In the genomic region with DNA sequence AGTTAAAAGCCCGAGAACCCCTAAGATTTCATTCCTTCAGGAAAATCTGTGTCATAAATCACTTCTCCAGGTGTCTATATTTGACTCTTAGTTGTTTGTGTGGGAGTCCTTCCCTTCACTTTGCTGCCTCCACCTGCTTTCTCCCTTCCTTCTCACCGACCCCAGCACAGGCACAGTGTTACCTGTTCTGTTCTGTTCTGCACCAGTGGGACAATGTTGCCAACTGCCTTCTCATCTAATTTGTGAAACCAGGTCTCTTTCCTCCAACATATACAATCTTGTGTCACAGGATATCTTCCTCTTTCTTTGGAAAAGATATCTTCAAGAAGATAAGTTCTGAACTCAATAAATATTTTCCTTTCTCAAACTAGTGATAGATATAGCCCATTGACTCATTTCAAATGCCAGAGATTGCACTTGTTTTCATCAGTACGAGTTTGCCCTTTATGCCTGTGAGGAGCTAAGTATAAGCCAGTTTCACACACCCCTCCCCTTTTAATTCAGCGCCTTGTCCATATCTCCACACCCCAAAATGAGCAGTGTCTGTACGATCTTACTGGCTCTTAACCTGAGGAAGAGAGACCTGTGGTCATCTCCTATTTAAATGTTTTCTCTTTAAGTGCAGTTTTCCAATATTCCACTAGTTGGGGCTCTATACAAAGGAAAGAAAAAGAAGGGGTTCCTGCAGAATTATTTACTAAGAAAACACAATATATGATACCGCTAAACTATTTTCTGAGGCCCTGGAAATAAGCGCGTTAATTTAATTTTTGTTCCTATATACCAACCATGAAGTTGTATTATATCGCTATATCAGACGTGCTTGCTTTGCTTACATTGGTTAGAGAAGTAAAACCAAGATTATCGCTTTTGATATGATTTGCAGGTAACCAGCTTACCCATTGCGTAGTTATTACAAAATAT, we compare ENCODE assay signal across 8 cellular contexts.
DNase-seq lines count a peak whose midpoint lies in the region; ATAC-seq and TF ChIP-seq lines count a peak whose summit lies in the region.

No MANE protein-coding gene starts in this region.

- H3K79me2 ChIP-seq in hepatocyte = no peaks in the 10 kb centered on the region

- H3K36me3 ChIP-seq in H7 (replicated peaks; ENCODE audit: control insufficient read depth, insufficient read depth, low read length) (no peaks in the 10 kb centered on the region), hepatocyte (replicated peaks; ENCODE audit: insufficient read depth, low read depth) (no peaks in the 10 kb centered on the region), spleen (no peaks in the 10 kb centered on the region)

- 38% methylated on average over 12 of the region's 12 CpGs for WGBS in hepatocyte (ENCODE audit: low lambda C conversion rate, missing lambda C conversion rate)
- WGBS in spleen, 5 donors = 48 to 56% (median 51%) methylated on average over 12 of the region's 12 CpGs

- H3K36me3 Mint-ChIP-seq in activated naive CD8-positive, alpha-beta T cell treated with anti-CD3 and anti-CD28 coated beads, Interleukin-2, amount 10 ng/mL, durations not matched to agents 7 days and 5 days = peaks cover 2% of the 10 kb centered on the region
- no peaks in the 10 kb centered on the region for H3K36me3 Mint-ChIP-seq in stimulated activated memory B cell treated with anti-CD40 and anti-IgM and Interleukin-4, amounts not matched to agents 10 μg/mL and 1 μg/mL and 100 μg/mL, for 72 hours

- peak overlapping the region; percentile 47 for H3K27ac Mint-ChIP-seq in activated naive CD8-positive, alpha-beta T cell treated with anti-CD3 and anti-CD28 coated beads, Interleukin-2, amount 10 ng/mL, durations not matched to agents 7 days and 5 days
- H3K27ac Mint-ChIP-seq in stimulated activated memory B cell treated with anti-CD40 and anti-IgM and Interleukin-4, amounts not matched to agents 10 μg/mL and 1 μg/mL and 100 μg/mL, for 72 hours = no peak overlapping the region

- H3K4me1 ChIP-seq in hepatocyte (ENCODE audit: insufficient read depth) (peaks cover 54% of the 10 kb centered on the region), spleen (peaks cover 4 to 50% (median 18%) of the 10 kb centered on the region in 6 donors)

- TF ChIP-seq CTCF in hepatocyte (IDR thresholded peaks at IDR 0.05; ENCODE audit: poor library complexity) (peak; percentile 86), spleen (IDR thresholded peaks at IDR 0.05 in 8 of 11, conservative IDR thresholded peaks at IDR 0.05 in 3 of 11) (peak in 10 of 11 experiments; percentile 28 to 72 (median 64))

- peaks cover 5% of the 10 kb centered on the region for H3K27me3 Mint-ChIP-seq in activated naive CD8-positive, alpha-beta T cell treated with anti-CD3 and anti-CD28 coated beads, Interleukin-2, amount 10 ng/mL, durations not matched to agents 7 days and 5 days
- peaks cover 20% of the 10 kb centered on the region for H3K27me3 Mint-ChIP-seq in stimulated activated memory B cell treated with anti-CD40 and anti-IgM and Interleukin-4, amounts not matched to agents 10 μg/mL and 1 μg/mL and 100 μg/mL, for 72 hours

- H3K9me2 ChIP-seq in hepatocyte (replicated peaks; ENCODE audit: insufficient read depth) = no peaks in the 10 kb centered on the region

- peak overlapping the region; percentile 46 for H3K4me2 ChIP-seq in hepatocyte

- H3K4me3 Mint-ChIP-seq in activated naive CD8-positive, alpha-beta T cell treated with anti-CD3 and anti-CD28 coated beads, Interleukin-2, amount 10 ng/mL, durations not matched to agents 7 days and 5 days = no peak overlapping the region
- no peak overlapping the region for H3K4me3 Mint-ChIP-seq in stimulated activated memory B cell treated with anti-CD40 and anti-IgM and Interleukin-4, amounts not matched to agents 10 μg/mL and 1 μg/mL and 100 μg/mL, for 72 hours

- peaks cover 32% of the 10 kb centered on the region for H3K4me1 Mint-ChIP-seq in activated naive CD8-positive, alpha-beta T cell treated with anti-CD3 and anti-CD28 coated beads, Interleukin-2, amount 10 ng/mL, durations not matched to agents 7 days and 5 days
- H3K4me1 Mint-ChIP-seq in stimulated activated memory B cell treated with anti-CD40 and anti-IgM and Interleukin-4, amounts not matched to agents 10 μg/mL and 1 μg/mL and 100 μg/mL, for 72 hours = peaks cover 27% of the 10 kb centered on the region

- no peak overlapping the region for H2AFZ ChIP-seq in hepatocyte

- H3K4me3 ChIP-seq in H7 (ENCODE audit: insufficient read depth, low read depth, low read length) = no peak overlapping the region
- no peak overlapping the region for H3K4me3 ChIP-seq in hepatocyte
- H3K4me3 ChIP-seq in spleen = peak overlapping the region in 1 of 8 donors; percentile 16

- no peak for TF ChIP-seq POLR2A in spleen (IDR thresholded peaks at IDR 0.05)

- H3K27ac ChIP-seq in hepatocyte (peak overlapping the region; percentile 22), spleen (peak overlapping the region in 4 of 8 donors; percentile 4 to 77 (median 64))

- POLR2A ChIA-PET in activated naive CD8-positive, alpha-beta T cell treated with anti-CD3 and anti-CD28 coated beads, Interleukin-2, amount 10 ng/mL, durations not matched to agents 7 days and 5 days (lab: Charles Lee) = no interaction called here

- no peaks in the 10 kb centered on the region for H3K27me3 ChIP-seq in H7 (ENCODE audit: control insufficient read depth, insufficient read depth, low read length)
- H3K27me3 ChIP-seq in hepatocyte = no peaks in the 10 kb centered on the region
- H3K27me3 ChIP-seq in spleen (replicated peaks in 1 of 7) = no peaks in the 10 kb centered on the region

- H3K9me3 Mint-ChIP-seq in activated naive CD8-positive, alpha-beta T cell treated with anti-CD3 and anti-CD28 coated beads, Interleukin-2, amount 10 ng/mL, durations not matched to agents 7 days and 5 days = peaks cover 2% of the 10 kb centered on the region
- peaks cover 3% of the 10 kb centered on the region for H3K9me3 Mint-ChIP-seq in stimulated activated memory B cell treated with anti-CD40 and anti-IgM and Interleukin-4, amounts not matched to agents 10 μg/mL and 1 μg/mL and 100 μg/mL, for 72 hours

- DNase-seq in DMS53 treated with DMSO at 0.1 percent for 48 hours (lab: John Stamatoyannopoulos, UW; ENCODE audit: unreplicated experiment) (peak; percentile 49), H7 (peak; percentile 7), NCI-H2171 (lab: John Stamatoyannopoulos, UW) (peak; percentile 2), hepatocyte (ENCODE audit: low spot score) (peak; percentile 63), spleen (no peak), COLO668 (lab: John Stamatoyannopoulos, UW; ENCODE audit: unreplicated experiment) (no peak)
- no peak for DNase-seq in activated naive CD8-positive, alpha-beta T cell treated with anti-CD3 and anti-CD28 coated beads, Interleukin-2, amount 10 ng/mL, durations not matched to agents 7 days and 5 days

- H4K20me1 ChIP-seq in hepatocyte (ENCODE audit: insufficient read depth, poor library complexity, severe bottlenecking) = no peaks in the 10 kb centered on the region

- ATAC-seq in activated naive CD8-positive, alpha-beta T cell treated with anti-CD3 and anti-CD28 coated beads, Interleukin-2, amount 10 ng/mL, durations not matched to agents 7 days and 5 days (ENCODE audit: low read depth) = peak; percentile 26
- no peak for ATAC-seq in stimulated activated memory B cell treated with anti-CD40 and anti-IgM and Interleukin-4, amounts not matched to agents 10 μg/mL and 1 μg/mL and 100 μg/mL, for 72 hours

- H3K9me3 ChIP-seq in hepatocyte (ENCODE audit: low read depth) (no peaks in the 10 kb centered on the region), spleen (no peaks in the 10 kb centered on the region)

- intact Hi-C loops in spleen (cut with DNase I; ENCODE audit: low total_unique reads) = loop anchor here (10.0 kb wide), 2 partner anchors 740 to 810 kb away; no protein-coding TSS in a partner anchor

Comparison
In these comparisons a context has a peak if more than half of its experiments do, and no peak if none do; other contexts are left out.
1. DNase-seq: peak in DMS53 treated with DMSO at 0.1 percent for 48 hours (single experiment), H7 (single experiment), NCI-H2171 (single experiment) and hepatocyte (single experiment); none in activated naive CD8-positive, alpha-beta T cell treated with anti-CD3 and anti-CD28 coated beads, Interleukin-2, amount 10 ng/mL, durations not matched to agents 7 days and 5 days (single experiment), spleen (single experiment) and COLO668 (single experiment).